1 cellular context compared by ENCODE assay signal in the genomic region with DNA sequence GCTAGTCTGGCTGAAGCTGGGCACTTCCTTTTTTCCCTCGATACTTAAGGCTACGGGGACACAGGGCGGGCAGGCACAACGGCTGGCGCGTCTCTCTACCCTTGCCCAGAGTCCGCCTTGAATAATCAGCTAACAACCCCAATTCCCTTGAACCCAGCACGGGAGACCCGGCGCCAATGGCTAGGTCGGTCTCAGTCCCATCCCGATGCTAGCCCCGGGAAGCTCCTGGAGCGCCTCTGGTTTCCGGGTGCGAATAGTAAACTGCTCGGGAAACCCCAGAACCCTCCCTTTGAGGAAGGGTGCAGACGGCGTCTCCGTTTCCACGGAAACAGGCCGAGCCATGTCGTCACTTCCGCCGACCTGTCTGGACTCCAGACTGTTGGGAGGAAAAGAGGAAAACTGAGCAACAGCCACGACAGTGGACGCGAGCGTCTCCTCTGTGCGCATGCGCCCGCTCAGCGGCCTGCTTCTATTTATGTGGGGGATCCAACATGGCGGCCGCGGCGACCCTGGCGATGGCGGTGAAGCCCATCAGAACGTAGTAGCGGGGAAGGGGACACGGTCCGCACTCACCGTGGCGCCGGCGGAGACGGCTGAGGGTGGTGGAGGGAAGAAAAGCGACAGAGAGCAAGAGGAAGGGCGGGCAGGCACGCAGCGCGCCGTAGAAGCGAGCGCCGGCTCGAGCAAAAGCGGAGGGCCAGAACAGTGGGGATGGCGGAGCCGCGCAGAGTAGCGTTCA.
TF ChIP-seq lines count a peak whose summit lies in the region.

A gene (plus strand): TSS at position 464 of the 739 bp plus-strand sequence. CDS start 248 bp downstream, at position 712.

TF ChIP-seq in SK-N-SH, 30 proteins besides CTCF, POLR2A, EP300 and RAD21 (continued from another document):
- TF ChIP-seq YY1 (IDR thresholded peaks at IDR 0.05; ENCODE audit: low read depth) (peak; percentile 99), FOSL2 (IDR thresholded peaks at IDR 0.05; ENCODE audit: borderline replicate concordance, low read depth) (no peak), ELF1 (IDR thresholded peaks at IDR 0.05) (peak; percentile 84), CHD2 (IDR thresholded peaks at IDR 0.05; ENCODE audit: low read length, partially characterized antibody) (peak; percentile 58), JUND (IDR thresholded peaks at IDR 0.05) (no peak), RXRA (IDR thresholded peaks at IDR 0.05; ENCODE audit: borderline replicate concordance, low read depth) (no peak), EZH2phosphoT487 (IDR thresholded peaks at IDR 0.05; ENCODE audit: borderline replicate concordance, low read depth) (no peak)
- TF ChIP-seq, protein P1, sequence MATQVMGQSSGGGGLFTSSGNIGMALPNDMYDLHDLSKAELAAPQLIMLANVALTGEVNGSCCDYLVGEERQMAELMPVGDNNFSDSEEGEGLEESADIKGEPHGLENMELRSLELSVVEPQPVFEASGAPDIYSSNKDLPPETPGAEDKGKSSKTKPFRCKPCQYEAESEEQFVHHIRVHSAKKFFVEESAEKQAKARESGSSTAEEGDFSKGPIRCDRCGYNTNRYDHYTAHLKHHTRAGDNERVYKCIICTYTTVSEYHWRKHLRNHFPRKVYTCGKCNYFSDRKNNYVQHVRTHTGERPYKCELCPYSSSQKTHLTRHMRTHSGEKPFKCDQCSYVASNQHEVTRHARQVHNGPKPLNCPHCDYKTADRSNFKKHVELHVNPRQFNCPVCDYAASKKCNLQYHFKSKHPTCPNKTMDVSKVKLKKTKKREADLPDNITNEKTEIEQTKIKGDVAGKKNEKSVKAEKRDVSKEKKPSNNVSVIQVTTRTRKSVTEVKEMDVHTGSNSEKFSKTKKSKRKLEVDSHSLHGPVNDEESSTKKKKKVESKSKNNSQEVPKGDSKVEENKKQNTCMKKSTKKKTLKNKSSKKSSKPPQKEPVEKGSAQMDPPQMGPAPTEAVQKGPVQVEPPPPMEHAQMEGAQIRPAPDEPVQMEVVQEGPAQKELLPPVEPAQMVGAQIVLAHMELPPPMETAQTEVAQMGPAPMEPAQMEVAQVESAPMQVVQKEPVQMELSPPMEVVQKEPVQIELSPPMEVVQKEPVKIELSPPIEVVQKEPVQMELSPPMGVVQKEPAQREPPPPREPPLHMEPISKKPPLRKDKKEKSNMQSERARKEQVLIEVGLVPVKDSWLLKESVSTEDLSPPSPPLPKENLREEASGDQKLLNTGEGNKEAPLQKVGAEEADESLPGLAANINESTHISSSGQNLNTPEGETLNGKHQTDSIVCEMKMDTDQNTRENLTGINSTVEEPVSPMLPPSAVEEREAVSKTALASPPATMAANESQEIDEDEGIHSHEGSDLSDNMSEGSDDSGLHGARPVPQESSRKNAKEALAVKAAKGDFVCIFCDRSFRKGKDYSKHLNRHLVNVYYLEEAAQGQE (IDR thresholded peaks at IDR 0.05; ENCODE audit: low read depth, low read length): 0 out of 2 replicates have a peak, but pooled peaks have one; percentile 37
